31 cellular contexts compared by ENCODE assay signal in genomic region chr9:37054513-37054776, GRCh38. TPM values are rescaled to one million over a fixed set of nuclear protein-coding genes. Genes with fewer than 3 reads are reported as not detected.
"Had no signal": no experiment of that assay in that cellular context is flagged by ENCODE, and none has a peak within 500 bp of the region (broad histone marks: within the 10 kb centered on the region; RNA-seq: fewer than 3 reads in every experiment).

No MANE protein-coding gene starts in this region.

- FAIRE-seq: small intestine had no signal

- DNase-seq: activated B cell treated with CpG ODN at 0.5 μM for 24 hours; activated CD4-positive, alpha-beta T cell treated with anti-CD3 and anti-CD28 coated beads for 36 hours; activated CD4-positive, alpha-beta T cell treated with anti-CD3 and anti-CD28 coated beads, Interleukin-2, amount 50 U/mL, for 4 hours; activated naive CD4-positive, alpha-beta T cell treated with Interleukin-2 at 50 U/mL for 16 hours; activated T-cell treated with anti-CD3 and anti-CD28 coated beads for 4 hours; activated T-cell treated with anti-CD3 and anti-CD28 coated beads, Interleukin-2, amount 50 U/mL, for 72 hours; anterior cingulate cortex; foreskin fibroblast; head of caudate nucleus; hypothalamus; mesenchymal stem cell; retina; sigmoid colon; small intestine; stimulated activated CD4-positive, alpha-beta T cell treated with anti-CD3 and anti-CD28 coated beads, Interleukin-4, amount 100 ng/mL, for 24 hours; trophoblast cell; uterus had no signal

- H3K36me3 Mint-ChIP-seq: activated naive CD8-positive, alpha-beta T cell; natural killer cell treated with Interleukin-12 subunit alpha and Interleukin-12 subunit beta and Interleukin-15 and Interleukin-18, amount 100 ng/mL, for 72 hours; stimulated activated effector memory CD8-positive, alpha-beta T cell treated with anti-CD3 and anti-CD28 coated beads, Interleukin-12 subunit alpha, Interleukin-12 subunit beta, amount 100 ng/mL, for 72 hours had no signal

- H3K9me3 ChIP-seq: neutrophil, sigmoid colon, thoracic aorta, uterus had no signal

- H3K27me3 ChIP-seq: uterus had no signal

- H3K4me3 Mint-ChIP-seq: activated B cell treated with CpG ODN at 0.5 μM for 24 hours; activated CD4-positive, alpha-beta T cell treated with anti-CD3 and anti-CD28 coated beads for 36 hours; activated naive CD8-positive, alpha-beta T cell; activated T-cell treated with anti-CD3 and anti-CD28 coated beads, Interleukin-2, amount 50 U/mL, for 72 hours; central memory CD8-positive, alpha-beta T cell; dendritic cell treated with granulocyte-macrophage colony-stimulating factor and Interleukin-4, amounts not matched to agents 40 ng/mL and 50 ng/mL, for 4 days; endodermal cell; natural killer cell treated with Interleukin-12 subunit alpha and Interleukin-12 subunit beta and Interleukin-15 and Interleukin-18, amount 100 ng/mL, for 72 hours; stimulated activated effector memory CD8-positive, alpha-beta T cell treated with anti-CD3 and anti-CD28 coated beads, Interleukin-12 subunit alpha, Interleukin-12 subunit beta, amount 100 ng/mL, for 72 hours; stimulated activated naive CD8-positive, alpha-beta T cell treated with anti-CD3 and anti-CD28 coated beads, Interleukin-15, Interleukin-2, amounts not matched to agents 100 ng/mL and 50 ng/mL, for 24 hours had no signal

- H3K27ac ChIP-seq: neutrophil, sigmoid colon, thoracic aorta, uterus had no signal

- H3K4me3 ChIP-seq: sigmoid colon, thoracic aorta, uterus had no signal

- H3K4me1 ChIP-seq: sigmoid colon, uterus had no signal

- H3K9me3 Mint-ChIP-seq: activated B cell treated with CpG ODN at 0.5 μM for 24 hours; activated T-cell treated with anti-CD3 and anti-CD28 coated beads, Interleukin-2, amount 50 U/mL, for 72 hours; central memory CD8-positive, alpha-beta T cell; dendritic cell treated with granulocyte-macrophage colony-stimulating factor and Interleukin-4, amounts not matched to agents 40 ng/mL and 50 ng/mL, for 4 days; endodermal cell; natural killer cell treated with Interleukin-12 subunit alpha and Interleukin-12 subunit beta and Interleukin-15 and Interleukin-18, amount 100 ng/mL, for 72 hours; stimulated activated effector memory CD8-positive, alpha-beta T cell treated with anti-CD3 and anti-CD28 coated beads, Interleukin-12 subunit alpha, Interleukin-12 subunit beta, amount 100 ng/mL, for 72 hours; stimulated activated naive CD8-positive, alpha-beta T cell treated with anti-CD3 and anti-CD28 coated beads, Interleukin-15, Interleukin-2, amounts not matched to agents 100 ng/mL and 50 ng/mL, for 24 hours had no signal

- H3K36me3 ChIP-seq: neutrophil, sigmoid colon, thoracic aorta, uterus had no signal

- H3K4me1 Mint-ChIP-seq: activated CD4-positive, alpha-beta T cell treated with anti-CD3 and anti-CD28 coated beads for 36 hours; central memory CD8-positive, alpha-beta T cell; stimulated activated effector memory CD8-positive, alpha-beta T cell treated with anti-CD3 and anti-CD28 coated beads, Interleukin-12 subunit alpha, Interleukin-12 subunit beta, amount 100 ng/mL, for 72 hours had no signal

- ATAC-seq: activated CD4-positive, alpha-beta T cell treated with anti-CD3 and anti-CD28 coated beads for 36 hours; activated T-cell treated with anti-CD3 and anti-CD28 coated beads, Interleukin-2, amount 50 U/mL, for 72 hours; esophagus mucosa; stimulated activated effector memory CD8-positive, alpha-beta T cell treated with anti-CD3 and anti-CD28 coated beads, Interleukin-12 subunit alpha, Interleukin-12 subunit beta, amount 100 ng/mL, for 72 hours had no signal

- H3K27ac Mint-ChIP-seq: activated B cell treated with CpG ODN at 0.5 μM for 24 hours; activated CD4-positive, alpha-beta T cell treated with anti-CD3 and anti-CD28 coated beads for 36 hours; activated naive CD8-positive, alpha-beta T cell; activated T-cell treated with anti-CD3 and anti-CD28 coated beads, Interleukin-2, amount 50 U/mL, for 72 hours; dendritic cell treated with granulocyte-macrophage colony-stimulating factor and Interleukin-4, amounts not matched to agents 40 ng/mL and 50 ng/mL, for 4 days; natural killer cell treated with Interleukin-12 subunit alpha and Interleukin-12 subunit beta and Interleukin-15 and Interleukin-18, amount 100 ng/mL, for 72 hours; progenitor cell of endocrine pancreas; stimulated activated effector memory CD8-positive, alpha-beta T cell treated with anti-CD3 and anti-CD28 coated beads, Interleukin-12 subunit alpha, Interleukin-12 subunit beta, amount 100 ng/mL, for 72 hours; stimulated activated naive CD8-positive, alpha-beta T cell treated with anti-CD3 and anti-CD28 coated beads, Interleukin-15, Interleukin-2, amounts not matched to agents 100 ng/mL and 50 ng/mL, for 24 hours had no signal

- H3K27me3 Mint-ChIP-seq: activated B cell treated with CpG ODN at 0.5 μM for 24 hours had no signal

RNA-seq across cellular contexts. Expression of gene PAX5, which starts 20.4 kb away (rescaled TPM):
- total RNA-seq: bronchial epithelial cell, kidney epithelial cell, osteocyte, progenitor cell of endocrine pancreas, sigmoid colon had no signal
